ENCODE assay signal across 17 cellular contexts in the genomic region with DNA sequence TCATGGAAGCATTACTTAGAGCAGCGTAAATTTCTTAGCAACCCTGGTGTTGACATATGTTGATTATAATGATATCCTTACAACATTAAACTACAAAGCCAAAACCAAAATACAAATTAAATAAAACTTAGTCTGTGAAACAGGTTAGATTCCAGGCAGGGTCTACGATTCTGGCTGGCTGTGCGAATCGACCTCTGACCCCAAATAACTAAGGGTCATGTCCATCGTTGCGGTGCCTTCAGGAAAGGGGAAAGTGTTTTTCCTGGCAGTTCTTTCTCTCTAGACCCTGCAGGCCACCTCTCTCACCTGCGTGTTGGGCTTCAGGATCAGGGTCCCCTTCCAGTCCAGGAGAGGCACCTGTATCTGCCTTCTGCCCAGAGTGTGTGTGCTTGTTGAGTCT.
A peak's percentile ranks its signal among the peaks of the same experiment; 100 is the strongest.
DNase-seq lines count a peak whose midpoint lies in the region; ATAC-seq and TF ChIP-seq lines count a peak whose summit lies in the region.
"Had no signal": no experiment of that assay in that cellular context is flagged by ENCODE, and none has a peak within 500 bp of the region (broad histone marks: within the 10 kb centered on the region; RNA-seq: fewer than 3 reads in every experiment).

No MANE protein-coding gene starts in this region.

- no peak for DNase-seq in SK-N-MC (ENCODE audit: low read depth, low spot score)
- peak; percentile 42 for DNase-seq in ecto neural progenitor cell (ENCODE audit: low spot score)
- DNase-seq in mesendoderm, result no peak
- DNase-seq in substantia nigra (lab: John Stamatoyannopoulos, UW), result no peak
- DNase-seq in suprapubic skin (ENCODE audit: low spot score in 2 of 2), result no peak
- DNase-seq: CD4-positive, alpha-beta memory T cell; DMS153; GDM1; GM23248; KG1; NCI-H1105 treated with DMSO at 0.1 percent for 48 hours; NCI-H1694; NCI-H2081 treated with DMSO at 0.1 percent for 48 hours; Right ventricle myocardium superior had no signal

- TF ChIP-seq EP300 in suprapubic skin (IDR thresholded peaks at IDR 0.05), result no peak

- H3K27ac ChIP-seq in SK-N-MC (peak overlapping the region; percentile 97), mesendoderm (ENCODE audit: low read depth, low read length) (no peak overlapping the region), substantia nigra (ENCODE audit: low read depth, low read length, poor library complexity, severe bottlenecking) (peak overlapping the region; percentile 99), suprapubic skin (no peak overlapping the region)
- H3K27ac ChIP-seq: BLaER1, GM23248 had no signal

- no peak overlapping the region for H3K56ac ChIP-seq in mesendoderm (ENCODE audit: low read length)

- no peak overlapping the region for H4K5ac ChIP-seq in mesendoderm (ENCODE audit: low read length)

- no peak overlapping the region for H2BK5ac ChIP-seq in mesendoderm (ENCODE audit: low read length)

- TF ChIP-seq POLR2A in suprapubic skin (IDR thresholded peaks at IDR 0.05), result no peak

- H3K27me3 ChIP-seq in mesendoderm (ENCODE audit: insufficient read depth, low read length, poor library complexity), result no peaks in the 10 kb centered on the region
- no peaks in the 10 kb centered on the region for H3K27me3 ChIP-seq in suprapubic skin
- H3K27me3 ChIP-seq: BLaER1 had no signal

- H3K9me3 ChIP-seq in SK-N-MC (ENCODE audit: low read depth, low read length) (no peaks in the 10 kb centered on the region), suprapubic skin (no peaks in the 10 kb centered on the region)

- WGBS in mesendoderm (ENCODE audit: extremely low coverage, insufficient coverage, low lambda C conversion rate), result no CpG with 5 or more reads among the region's 7 CpGs
- WGBS in suprapubic skin, result 92% methylated on average over 7 of the region's 7 CpGs

- no peak overlapping the region for H3K4me2 ChIP-seq in mesendoderm (ENCODE audit: low read length)
- H3K4me2 ChIP-seq: BLaER1 had no signal

- no peak overlapping the region for H3K18ac ChIP-seq in mesendoderm (ENCODE audit: low read length)

- H3K79me2 ChIP-seq in mesendoderm (ENCODE audit: control insufficient read depth, insufficient read depth, low read length), result no peaks in the 10 kb centered on the region

- no peaks in the 10 kb centered on the region for H3K36me3 ChIP-seq in SK-N-MC (ENCODE audit: insufficient read depth, low read length)
- no peaks in the 10 kb centered on the region for H3K36me3 ChIP-seq in mesendoderm (ENCODE audit: control insufficient read depth, insufficient read depth, low read length)
- H3K36me3 ChIP-seq in suprapubic skin, result peaks cover 3% of the 10 kb centered on the region

- H3K4me1 ChIP-seq in mesendoderm (ENCODE audit: control insufficient read depth, low read depth, low read length) (no peaks in the 10 kb centered on the region), suprapubic skin (no peaks in the 10 kb centered on the region)

- no peak overlapping the region for H2AK5ac ChIP-seq in mesendoderm (ENCODE audit: low read length)

- H3K4ac ChIP-seq in mesendoderm (ENCODE audit: low read depth, low read length), result no peak overlapping the region

- peak overlapping the region; percentile 35 for H3K9ac ChIP-seq in SK-N-MC (ENCODE audit: insufficient read length)
- no peak overlapping the region for H3K9ac ChIP-seq in mesendoderm (ENCODE audit: low read length)
- H3K9ac ChIP-seq: BLaER1, GM23248 had no signal

- H3K79me1 ChIP-seq in mesendoderm (ENCODE audit: low read length), result peaks cover 9% of the 10 kb centered on the region

- peak overlapping the region; percentile 15 for H3K23ac ChIP-seq in mesendoderm (ENCODE audit: low read length)

- H2BK15ac ChIP-seq in mesendoderm (replicated peaks; ENCODE audit: low read depth), result no peak overlapping the region

- H2BK120ac ChIP-seq in mesendoderm (ENCODE audit: low read depth, low read length), result no peak overlapping the region

- ATAC-seq in GM19324 (IDR thresholded peaks at IDR 0.05; ENCODE audit: low FRiP score, unreplicated experiment), result no peak
- ATAC-seq in HG02840 (IDR thresholded peaks at IDR 0.05; ENCODE audit: low FRiP score, unreplicated experiment), result no peak

- no peak overlapping the region for H4K8ac ChIP-seq in mesendoderm (ENCODE audit: low read depth, low read length)

- TF ChIP-seq CTCF in suprapubic skin (IDR thresholded peaks at IDR 0.05), result no peak

- H3K4me3 ChIP-seq in SK-N-MC (peak overlapping the region; percentile 64), mesendoderm (ENCODE audit: low read length) (no peak overlapping the region), suprapubic skin (no peak overlapping the region)
- H3K4me3 ChIP-seq: BLaER1, GM23248 had no signal

Comparison
In these comparisons a context has a peak if more than half of its experiments do, and no peak if none do; other contexts are left out.
1. H3K27ac ChIP-seq: peak in SK-N-MC (single experiment) and substantia nigra (single experiment); none in mesendoderm (single experiment) and suprapubic skin (single experiment).